1 cellular context compared by ENCODE assay signal in the genomic region with DNA sequence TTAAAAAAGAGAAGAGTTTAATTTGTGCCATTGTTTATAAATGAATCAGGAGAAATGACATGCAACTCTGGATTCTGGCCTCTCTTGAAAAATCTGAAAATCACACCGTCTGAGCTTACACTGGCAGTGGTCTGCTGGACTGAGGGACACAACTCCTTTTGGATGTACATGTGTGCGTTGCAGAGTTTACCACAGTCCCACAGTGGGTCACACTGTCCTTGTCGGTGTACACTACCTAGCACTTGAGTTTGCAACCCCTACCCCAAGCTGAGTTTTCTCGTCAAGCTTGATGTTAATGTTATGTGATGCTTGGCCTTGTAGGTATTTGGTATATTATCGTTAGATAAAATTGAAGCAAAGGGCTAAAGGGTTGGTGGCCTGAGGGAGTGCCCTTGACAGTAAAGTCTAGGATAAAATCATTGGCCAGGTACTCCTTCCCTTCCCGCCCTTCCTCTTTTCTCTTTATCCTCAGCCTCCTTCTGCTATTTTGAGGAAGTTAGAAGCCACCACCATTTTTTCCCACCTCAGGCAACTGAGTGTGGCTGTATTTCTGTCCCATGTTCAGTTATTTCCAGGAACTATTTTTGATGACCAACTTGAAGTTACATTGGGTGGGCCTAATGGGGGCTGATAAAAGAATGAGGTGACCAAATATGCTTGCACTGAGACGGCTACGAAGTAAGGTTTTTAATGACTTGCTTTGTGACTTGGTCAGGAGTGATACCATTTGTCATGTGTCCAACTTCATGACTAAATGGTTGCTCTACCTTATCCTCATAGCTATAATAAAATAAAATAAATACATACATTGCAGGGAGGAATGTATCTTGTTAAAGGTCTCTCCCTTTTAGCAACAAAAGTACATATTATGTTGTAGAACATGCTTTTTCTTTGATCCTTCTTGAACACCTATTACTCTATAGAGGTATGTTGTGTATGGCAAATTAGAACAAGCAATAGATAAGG.
TF ChIP-seq lines count a peak whose summit lies in the region.

No MANE protein-coding gene starts in this region.

TF ChIP-seq in K562, 482 proteins besides CTCF, POLR2A, EP300 and RAD21 (continued from another document and continues in another):
- TF ChIP-seq, protein P1, sequence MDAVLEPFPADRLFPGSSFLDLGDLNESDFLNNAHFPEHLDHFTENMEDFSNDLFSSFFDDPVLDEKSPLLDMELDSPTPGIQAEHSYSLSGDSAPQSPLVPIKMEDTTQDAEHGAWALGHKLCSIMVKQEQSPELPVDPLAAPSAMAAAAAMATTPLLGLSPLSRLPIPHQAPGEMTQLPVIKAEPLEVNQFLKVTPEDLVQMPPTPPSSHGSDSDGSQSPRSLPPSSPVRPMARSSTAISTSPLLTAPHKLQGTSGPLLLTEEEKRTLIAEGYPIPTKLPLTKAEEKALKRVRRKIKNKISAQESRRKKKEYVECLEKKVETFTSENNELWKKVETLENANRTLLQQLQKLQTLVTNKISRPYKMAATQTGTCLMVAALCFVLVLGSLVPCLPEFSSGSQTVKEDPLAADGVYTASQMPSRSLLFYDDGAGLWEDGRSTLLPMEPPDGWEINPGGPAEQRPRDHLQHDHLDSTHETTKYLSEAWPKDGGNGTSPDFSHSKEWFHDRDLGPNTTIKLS (IDR thresholded peaks at IDR 0.05; ENCODE audit: borderline replicate concordance, low read depth): no peak
- TF ChIP-seq NUFIP1 (IDR thresholded peaks at IDR 0.05; ENCODE audit: partially characterized antibody) (no peak), SMARCA4 (IDR thresholded peaks at IDR 0.05) (peak; percentile 74), ZKSCAN1 (IDR thresholded peaks at IDR 0.05; ENCODE audit: low read depth, low read length) (no peak), MBD2 (IDR thresholded peaks at IDR 0.05; ENCODE audit: borderline replicate concordance, low read depth) (no peak), TBL1XR1 (IDR thresholded peaks at IDR 0.05; ENCODE audit: low read length in 2 of 2) (no peak), HMG20A (CRISPR knock-in tag; conservative IDR thresholded peaks at IDR 0.05) (no peak), HNRNPLL (IDR thresholded peaks at IDR 0.05; ENCODE audit: low read depth, low read length, poor library complexity, severe bottlenecking) (no peak), CAMTA2 (CRISPR knock-in tag; conservative IDR thresholded peaks at IDR 0.05) (no peak), ZNF12 (CRISPR knock-in tag; IDR thresholded peaks at IDR 0.05) (no peak), RNF2 (IDR thresholded peaks at IDR 0.05) (no peak), SRSF1 (IDR thresholded peaks at IDR 0.05; ENCODE audit: low read depth, low read length) (no peak), RFX1 (IDR thresholded peaks at IDR 0.05) (no peak), EHMT2 (IDR thresholded peaks at IDR 0.05) (peak; percentile 82), ELF2 (CRISPR knock-in tag; IDR thresholded peaks at IDR 0.05) (no peak), IFI16 (CRISPR knock-in tag; IDR thresholded peaks at IDR 0.05) (no peak), CSDE1 (IDR thresholded peaks at IDR 0.05) (0 out of 4 replicates have a peak, but pooled peaks of 1 of the 2 experiments have one; percentile 28), SOX6 (IDR thresholded peaks at IDR 0.05) (peak; percentile 41; the same call in 1 of the 2 replicates), XRCC3 (IDR thresholded peaks at IDR 0.05) (no peak), ATF1 (CRISPR knock-in tag; IDR thresholded peaks at IDR 0.05) (no peak), ATF1 (tag; IDR thresholded peaks at IDR 0.05) (no peak), ZFP36 (IDR thresholded peaks at IDR 0.05; ENCODE audit: low read depth, low read length, partially characterized antibody) (no peak), ZNF695 (CRISPR knock-in tag; IDR thresholded peaks at IDR 0.05) (no peak)
- TF ChIP-seq, protein P2, sequence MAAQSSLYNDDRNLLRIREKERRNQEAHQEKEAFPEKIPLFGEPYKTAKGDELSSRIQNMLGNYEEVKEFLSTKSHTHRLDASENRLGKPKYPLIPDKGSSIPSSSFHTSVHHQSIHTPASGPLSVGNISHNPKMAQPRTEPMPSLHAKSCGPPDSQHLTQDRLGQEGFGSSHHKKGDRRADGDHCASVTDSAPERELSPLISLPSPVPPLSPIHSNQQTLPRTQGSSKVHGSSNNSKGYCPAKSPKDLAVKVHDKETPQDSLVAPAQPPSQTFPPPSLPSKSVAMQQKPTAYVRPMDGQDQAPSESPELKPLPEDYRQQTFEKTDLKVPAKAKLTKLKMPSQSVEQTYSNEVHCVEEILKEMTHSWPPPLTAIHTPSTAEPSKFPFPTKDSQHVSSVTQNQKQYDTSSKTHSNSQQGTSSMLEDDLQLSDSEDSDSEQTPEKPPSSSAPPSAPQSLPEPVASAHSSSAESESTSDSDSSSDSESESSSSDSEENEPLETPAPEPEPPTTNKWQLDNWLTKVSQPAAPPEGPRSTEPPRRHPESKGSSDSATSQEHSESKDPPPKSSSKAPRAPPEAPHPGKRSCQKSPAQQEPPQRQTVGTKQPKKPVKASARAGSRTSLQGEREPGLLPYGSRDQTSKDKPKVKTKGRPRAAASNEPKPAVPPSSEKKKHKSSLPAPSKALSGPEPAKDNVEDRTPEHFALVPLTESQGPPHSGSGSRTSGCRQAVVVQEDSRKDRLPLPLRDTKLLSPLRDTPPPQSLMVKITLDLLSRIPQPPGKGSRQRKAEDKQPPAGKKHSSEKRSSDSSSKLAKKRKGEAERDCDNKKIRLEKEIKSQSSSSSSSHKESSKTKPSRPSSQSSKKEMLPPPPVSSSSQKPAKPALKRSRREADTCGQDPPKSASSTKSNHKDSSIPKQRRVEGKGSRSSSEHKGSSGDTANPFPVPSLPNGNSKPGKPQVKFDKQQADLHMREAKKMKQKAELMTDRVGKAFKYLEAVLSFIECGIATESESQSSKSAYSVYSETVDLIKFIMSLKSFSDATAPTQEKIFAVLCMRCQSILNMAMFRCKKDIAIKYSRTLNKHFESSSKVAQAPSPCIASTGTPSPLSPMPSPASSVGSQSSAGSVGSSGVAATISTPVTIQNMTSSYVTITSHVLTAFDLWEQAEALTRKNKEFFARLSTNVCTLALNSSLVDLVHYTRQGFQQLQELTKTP (IDR thresholded peaks at IDR 0.05; ENCODE audit: low read depth in 1 of 2, partially characterized antibody in 2 of 2): no peak
- TF ChIP-seq, protein P3, sequence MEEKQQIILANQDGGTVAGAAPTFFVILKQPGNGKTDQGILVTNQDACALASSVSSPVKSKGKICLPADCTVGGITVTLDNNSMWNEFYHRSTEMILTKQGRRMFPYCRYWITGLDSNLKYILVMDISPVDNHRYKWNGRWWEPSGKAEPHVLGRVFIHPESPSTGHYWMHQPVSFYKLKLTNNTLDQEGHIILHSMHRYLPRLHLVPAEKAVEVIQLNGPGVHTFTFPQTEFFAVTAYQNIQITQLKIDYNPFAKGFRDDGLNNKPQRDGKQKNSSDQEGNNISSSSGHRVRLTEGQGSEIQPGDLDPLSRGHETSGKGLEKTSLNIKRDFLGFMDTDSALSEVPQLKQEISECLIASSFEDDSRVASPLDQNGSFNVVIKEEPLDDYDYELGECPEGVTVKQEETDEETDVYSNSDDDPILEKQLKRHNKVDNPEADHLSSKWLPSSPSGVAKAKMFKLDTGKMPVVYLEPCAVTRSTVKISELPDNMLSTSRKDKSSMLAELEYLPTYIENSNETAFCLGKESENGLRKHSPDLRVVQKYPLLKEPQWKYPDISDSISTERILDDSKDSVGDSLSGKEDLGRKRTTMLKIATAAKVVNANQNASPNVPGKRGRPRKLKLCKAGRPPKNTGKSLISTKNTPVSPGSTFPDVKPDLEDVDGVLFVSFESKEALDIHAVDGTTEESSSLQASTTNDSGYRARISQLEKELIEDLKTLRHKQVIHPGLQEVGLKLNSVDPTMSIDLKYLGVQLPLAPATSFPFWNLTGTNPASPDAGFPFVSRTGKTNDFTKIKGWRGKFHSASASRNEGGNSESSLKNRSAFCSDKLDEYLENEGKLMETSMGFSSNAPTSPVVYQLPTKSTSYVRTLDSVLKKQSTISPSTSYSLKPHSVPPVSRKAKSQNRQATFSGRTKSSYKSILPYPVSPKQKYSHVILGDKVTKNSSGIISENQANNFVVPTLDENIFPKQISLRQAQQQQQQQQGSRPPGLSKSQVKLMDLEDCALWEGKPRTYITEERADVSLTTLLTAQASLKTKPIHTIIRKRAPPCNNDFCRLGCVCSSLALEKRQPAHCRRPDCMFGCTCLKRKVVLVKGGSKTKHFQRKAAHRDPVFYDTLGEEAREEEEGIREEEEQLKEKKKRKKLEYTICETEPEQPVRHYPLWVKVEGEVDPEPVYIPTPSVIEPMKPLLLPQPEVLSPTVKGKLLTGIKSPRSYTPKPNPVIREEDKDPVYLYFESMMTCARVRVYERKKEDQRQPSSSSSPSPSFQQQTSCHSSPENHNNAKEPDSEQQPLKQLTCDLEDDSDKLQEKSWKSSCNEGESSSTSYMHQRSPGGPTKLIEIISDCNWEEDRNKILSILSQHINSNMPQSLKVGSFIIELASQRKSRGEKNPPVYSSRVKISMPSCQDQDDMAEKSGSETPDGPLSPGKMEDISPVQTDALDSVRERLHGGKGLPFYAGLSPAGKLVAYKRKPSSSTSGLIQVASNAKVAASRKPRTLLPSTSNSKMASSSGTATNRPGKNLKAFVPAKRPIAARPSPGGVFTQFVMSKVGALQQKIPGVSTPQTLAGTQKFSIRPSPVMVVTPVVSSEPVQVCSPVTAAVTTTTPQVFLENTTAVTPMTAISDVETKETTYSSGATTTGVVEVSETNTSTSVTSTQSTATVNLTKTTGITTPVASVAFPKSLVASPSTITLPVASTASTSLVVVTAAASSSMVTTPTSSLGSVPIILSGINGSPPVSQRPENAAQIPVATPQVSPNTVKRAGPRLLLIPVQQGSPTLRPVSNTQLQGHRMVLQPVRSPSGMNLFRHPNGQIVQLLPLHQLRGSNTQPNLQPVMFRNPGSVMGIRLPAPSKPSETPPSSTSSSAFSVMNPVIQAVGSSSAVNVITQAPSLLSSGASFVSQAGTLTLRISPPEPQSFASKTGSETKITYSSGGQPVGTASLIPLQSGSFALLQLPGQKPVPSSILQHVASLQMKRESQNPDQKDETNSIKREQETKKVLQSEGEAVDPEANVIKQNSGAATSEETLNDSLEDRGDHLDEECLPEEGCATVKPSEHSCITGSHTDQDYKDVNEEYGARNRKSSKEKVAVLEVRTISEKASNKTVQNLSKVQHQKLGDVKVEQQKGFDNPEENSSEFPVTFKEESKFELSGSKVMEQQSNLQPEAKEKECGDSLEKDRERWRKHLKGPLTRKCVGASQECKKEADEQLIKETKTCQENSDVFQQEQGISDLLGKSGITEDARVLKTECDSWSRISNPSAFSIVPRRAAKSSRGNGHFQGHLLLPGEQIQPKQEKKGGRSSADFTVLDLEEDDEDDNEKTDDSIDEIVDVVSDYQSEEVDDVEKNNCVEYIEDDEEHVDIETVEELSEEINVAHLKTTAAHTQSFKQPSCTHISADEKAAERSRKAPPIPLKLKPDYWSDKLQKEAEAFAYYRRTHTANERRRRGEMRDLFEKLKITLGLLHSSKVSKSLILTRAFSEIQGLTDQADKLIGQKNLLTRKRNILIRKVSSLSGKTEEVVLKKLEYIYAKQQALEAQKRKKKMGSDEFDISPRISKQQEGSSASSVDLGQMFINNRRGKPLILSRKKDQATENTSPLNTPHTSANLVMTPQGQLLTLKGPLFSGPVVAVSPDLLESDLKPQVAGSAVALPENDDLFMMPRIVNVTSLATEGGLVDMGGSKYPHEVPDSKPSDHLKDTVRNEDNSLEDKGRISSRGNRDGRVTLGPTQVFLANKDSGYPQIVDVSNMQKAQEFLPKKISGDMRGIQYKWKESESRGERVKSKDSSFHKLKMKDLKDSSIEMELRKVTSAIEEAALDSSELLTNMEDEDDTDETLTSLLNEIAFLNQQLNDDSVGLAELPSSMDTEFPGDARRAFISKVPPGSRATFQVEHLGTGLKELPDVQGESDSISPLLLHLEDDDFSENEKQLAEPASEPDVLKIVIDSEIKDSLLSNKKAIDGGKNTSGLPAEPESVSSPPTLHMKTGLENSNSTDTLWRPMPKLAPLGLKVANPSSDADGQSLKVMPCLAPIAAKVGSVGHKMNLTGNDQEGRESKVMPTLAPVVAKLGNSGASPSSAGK (IDR thresholded peaks at IDR 0.05): peak; percentile 57; the same call in 1 of the 2 replicates
- TF ChIP-seq, protein P4, sequence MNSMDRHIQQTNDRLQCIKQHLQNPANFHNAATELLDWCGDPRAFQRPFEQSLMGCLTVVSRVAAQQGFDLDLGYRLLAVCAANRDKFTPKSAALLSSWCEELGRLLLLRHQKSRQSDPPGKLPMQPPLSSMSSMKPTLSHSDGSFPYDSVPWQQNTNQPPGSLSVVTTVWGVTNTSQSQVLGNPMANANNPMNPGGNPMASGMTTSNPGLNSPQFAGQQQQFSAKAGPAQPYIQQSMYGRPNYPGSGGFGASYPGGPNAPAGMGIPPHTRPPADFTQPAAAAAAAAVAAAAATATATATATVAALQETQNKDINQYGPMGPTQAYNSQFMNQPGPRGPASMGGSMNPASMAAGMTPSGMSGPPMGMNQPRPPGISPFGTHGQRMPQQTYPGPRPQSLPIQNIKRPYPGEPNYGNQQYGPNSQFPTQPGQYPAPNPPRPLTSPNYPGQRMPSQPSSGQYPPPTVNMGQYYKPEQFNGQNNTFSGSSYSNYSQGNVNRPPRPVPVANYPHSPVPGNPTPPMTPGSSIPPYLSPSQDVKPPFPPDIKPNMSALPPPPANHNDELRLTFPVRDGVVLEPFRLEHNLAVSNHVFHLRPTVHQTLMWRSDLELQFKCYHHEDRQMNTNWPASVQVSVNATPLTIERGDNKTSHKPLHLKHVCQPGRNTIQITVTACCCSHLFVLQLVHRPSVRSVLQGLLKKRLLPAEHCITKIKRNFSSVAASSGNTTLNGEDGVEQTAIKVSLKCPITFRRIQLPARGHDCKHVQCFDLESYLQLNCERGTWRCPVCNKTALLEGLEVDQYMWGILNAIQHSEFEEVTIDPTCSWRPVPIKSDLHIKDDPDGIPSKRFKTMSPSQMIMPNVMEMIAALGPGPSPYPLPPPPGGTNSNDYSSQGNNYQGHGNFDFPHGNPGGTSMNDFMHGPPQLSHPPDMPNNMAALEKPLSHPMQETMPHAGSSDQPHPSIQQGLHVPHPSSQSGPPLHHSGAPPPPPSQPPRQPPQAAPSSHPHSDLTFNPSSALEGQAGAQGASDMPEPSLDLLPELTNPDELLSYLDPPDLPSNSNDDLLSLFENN (IDR thresholded peaks at IDR 0.05; ENCODE audit: low read depth in 2 of 2, low read length in 2 of 2): no peak
- TF ChIP-seq, protein P5, sequence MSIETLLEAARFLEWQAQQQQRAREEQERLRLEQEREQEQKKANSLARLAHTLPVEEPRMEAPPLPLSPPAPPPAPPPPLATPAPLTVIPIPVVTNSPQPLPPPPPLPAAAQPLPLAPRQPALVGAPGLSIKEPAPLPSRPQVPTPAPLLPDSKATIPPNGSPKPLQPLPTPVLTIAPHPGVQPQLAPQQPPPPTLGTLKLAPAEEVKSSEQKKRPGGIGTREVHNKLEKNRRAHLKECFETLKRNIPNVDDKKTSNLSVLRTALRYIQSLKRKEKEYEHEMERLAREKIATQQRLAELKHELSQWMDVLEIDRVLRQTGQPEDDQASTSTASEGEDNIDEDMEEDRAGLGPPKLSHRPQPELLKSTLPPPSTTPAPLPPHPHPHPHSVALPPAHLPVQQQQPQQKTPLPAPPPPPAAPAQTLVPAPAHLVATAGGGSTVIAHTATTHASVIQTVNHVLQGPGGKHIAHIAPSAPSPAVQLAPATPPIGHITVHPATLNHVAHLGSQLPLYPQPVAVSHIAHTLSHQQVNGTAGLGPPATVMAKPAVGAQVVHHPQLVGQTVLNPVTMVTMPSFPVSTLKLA (conservative IDR thresholded peaks at IDR 0.05): no peak
- TF ChIP-seq, protein P6, sequence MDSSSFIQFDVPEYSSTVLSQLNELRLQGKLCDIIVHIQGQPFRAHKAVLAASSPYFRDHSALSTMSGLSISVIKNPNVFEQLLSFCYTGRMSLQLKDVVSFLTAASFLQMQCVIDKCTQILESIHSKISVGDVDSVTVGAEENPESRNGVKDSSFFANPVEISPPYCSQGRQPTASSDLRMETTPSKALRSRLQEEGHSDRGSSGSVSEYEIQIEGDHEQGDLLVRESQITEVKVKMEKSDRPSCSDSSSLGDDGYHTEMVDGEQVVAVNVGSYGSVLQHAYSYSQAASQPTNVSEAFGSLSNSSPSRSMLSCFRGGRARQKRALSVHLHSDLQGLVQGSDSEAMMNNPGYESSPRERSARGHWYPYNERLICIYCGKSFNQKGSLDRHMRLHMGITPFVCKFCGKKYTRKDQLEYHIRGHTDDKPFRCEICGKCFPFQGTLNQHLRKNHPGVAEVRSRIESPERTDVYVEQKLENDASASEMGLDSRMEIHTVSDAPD (CRISPR knock-in tag; IDR thresholded peaks at IDR 0.05): no peak
